Comparison of ENCODE assay signal across 20 cellular contexts in the genomic region with DNA sequence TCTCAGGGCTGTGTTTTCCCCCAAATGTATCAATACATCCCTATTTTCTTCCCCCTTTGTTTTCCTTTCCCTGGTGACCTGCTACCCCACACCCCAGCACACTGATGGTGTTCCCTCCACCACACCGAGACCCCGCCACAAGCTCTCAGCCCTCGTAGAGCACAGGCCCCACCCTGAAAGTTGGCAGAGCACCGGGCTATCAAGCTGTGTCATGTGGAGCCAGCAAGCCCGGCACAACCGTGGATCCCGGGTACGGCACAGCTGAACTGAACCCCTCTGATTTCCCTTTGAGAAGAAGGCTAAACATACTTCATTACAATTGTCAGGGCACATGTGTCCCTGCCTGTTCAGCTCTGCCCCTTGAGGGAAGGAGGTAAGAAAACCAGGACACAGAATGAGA.
DNase-seq lines count a peak whose midpoint lies in the region; ATAC-seq and TF ChIP-seq lines count a peak whose summit lies in the region.
"Had no signal": no experiment of that assay in that cellular context is flagged by ENCODE, and none has a peak within 500 bp of the region (broad histone marks: within the 10 kb centered on the region; RNA-seq: fewer than 3 reads in every experiment).

No MANE protein-coding gene starts in this region.

- no peaks in the 10 kb centered on the region for H3K9me3 ChIP-seq in subcutaneous abdominal adipose tissue (ENCODE audit: control insufficient read depth in 5 of 5, low read length in 5 of 5)

- no peak for DNase-seq in activated T-cell treated with anti-CD3 and anti-CD28 coated beads, Interleukin-2, amount 50 U/mL, for 72 hours
- no peak for DNase-seq in activated T-cell treated with anti-CD3 and anti-CD28 coated beads for 4 hours
- DNase-seq in caudate nucleus (lab: John Stamatoyannopoulos, UW) = no peak
- DNase-seq in neural crest cell (ENCODE audit: low read depth, low spot score) = no peak
- DNase-seq in activated CD4-positive, CD25-positive, alpha-beta regulatory T cell (lab: John Stamatoyannopoulos, UW) = no peak
- DNase-seq: 8988T; activated CD4-positive, alpha-beta T cell treated with anti-CD3 and anti-CD28 coated beads for 36 hours; activated effector memory CD4-positive, alpha-beta T cell treated with anti-CD3 and anti-CD28 coated beads, Interleukin-2, amount 50 U/mL, for 16 hours; Calu3; mesendoderm; naive thymus-derived CD8-positive, alpha-beta T cell; NCI-H774; PC-3; SHP77 treated with DMSO at 0.1 percent for 48 hours; stimulated activated CD4-positive, alpha-beta T cell treated with anti-CD3 and anti-CD28 coated beads, Interleukin-4, amount 100 ng/mL, for 1 hour had no signal

- peaks cover 16% of the 10 kb centered on the region for H3K4me1 Mint-ChIP-seq in activated T-cell treated with anti-CD3 and anti-CD28 coated beads, Interleukin-2, amount 50 U/mL, for 72 hours (ENCODE audit: low read depth)
- H3K4me1 Mint-ChIP-seq in neural crest cell = peaks cover 83% of the 10 kb centered on the region

- no peaks in the 10 kb centered on the region for H3K27me3 ChIP-seq in subcutaneous abdominal adipose tissue (ENCODE audit: control insufficient read depth in 5 of 5, insufficient read depth in 4 of 5, low read length in 5 of 5)
- H3K27me3 ChIP-seq: cardiac muscle cell had no signal

- H3K9me3 Mint-ChIP-seq in activated T-cell treated with anti-CD3 and anti-CD28 coated beads, Interleukin-2, amount 50 U/mL, for 72 hours = no peaks in the 10 kb centered on the region
- H3K9me3 Mint-ChIP-seq in neural crest cell = no peaks in the 10 kb centered on the region
- H3K9me3 Mint-ChIP-seq: naive thymus-derived CD8-positive, alpha-beta T cell had no signal

- no peaks in the 10 kb centered on the region for H3K27me3 Mint-ChIP-seq in activated T-cell treated with anti-CD3 and anti-CD28 coated beads, Interleukin-2, amount 50 U/mL, for 72 hours (ENCODE audit: low read depth)
- no peaks in the 10 kb centered on the region for H3K27me3 Mint-ChIP-seq in neural crest cell (ENCODE audit: low read depth)
- H3K27me3 Mint-ChIP-seq: activated CD4-positive, alpha-beta T cell treated with anti-CD3 and anti-CD28 coated beads for 36 hours; naive thymus-derived CD8-positive, alpha-beta T cell; progenitor cell of endocrine pancreas had no signal

- peak overlapping the region; percentile 58 for H3K27ac Mint-ChIP-seq in activated T-cell treated with anti-CD3 and anti-CD28 coated beads, Interleukin-2, amount 50 U/mL, for 72 hours
- H3K27ac Mint-ChIP-seq in neural crest cell (ENCODE audit: unreplicated experiment) = peak overlapping the region; percentile 70
- H3K27ac Mint-ChIP-seq: activated CD4-positive, alpha-beta T cell treated with anti-CD3 and anti-CD28 coated beads for 36 hours; naive thymus-derived CD8-positive, alpha-beta T cell; progenitor cell of endocrine pancreas had no signal

- no peak for TF ChIP-seq CTCF in neural crest cell (conservative IDR thresholded peaks at IDR 0.05)

- peaks cover 14 to 49% (median 33%) of the 10 kb centered on the region in 5 donors for H3K4me1 ChIP-seq in subcutaneous abdominal adipose tissue (ENCODE audit: control insufficient read depth in 5 of 5, insufficient read depth in 5 of 5, low read length in 5 of 5)

- ATAC-seq in activated T-cell treated with anti-CD3 and anti-CD28 coated beads, Interleukin-2, amount 50 U/mL, for 72 hours (replicated peaks in 1 of 2) = no peak
- ATAC-seq in GM18870 (IDR thresholded peaks at IDR 0.05; ENCODE audit: unreplicated experiment) (no peak), HG03045 (IDR thresholded peaks at IDR 0.05; ENCODE audit: unreplicated experiment) (no peak)
- ATAC-seq: activated CD4-positive, alpha-beta T cell treated with anti-CD3 and anti-CD28 coated beads for 36 hours; naive thymus-derived CD8-positive, alpha-beta T cell; PC-3 had no signal

- H3K4me3 ChIP-seq in subcutaneous abdominal adipose tissue (ENCODE audit: low read depth in 1 of 5, low read length in 5 of 5) = no peak overlapping the region
- H3K4me3 ChIP-seq: cardiac muscle cell had no signal

- peaks cover 0 to 3% (median 0%) of the 10 kb centered on the region in 5 donors for H3K36me3 ChIP-seq in subcutaneous abdominal adipose tissue (ENCODE audit: control insufficient read depth in 5 of 5, insufficient read depth in 5 of 5, low read length in 5 of 5)
- H3K36me3 ChIP-seq: cardiac muscle cell had no signal

- H3K36me3 Mint-ChIP-seq in activated T-cell treated with anti-CD3 and anti-CD28 coated beads, Interleukin-2, amount 50 U/mL, for 72 hours (ENCODE audit: insufficient read depth in 2 of 2) = no peaks in the 10 kb centered on the region
- H3K36me3 Mint-ChIP-seq in neural crest cell (ENCODE audit: low read depth) = peaks cover 30% of the 10 kb centered on the region
- H3K36me3 Mint-ChIP-seq: naive thymus-derived CD8-positive, alpha-beta T cell had no signal

- H3K27ac ChIP-seq in caudate nucleus (ENCODE audit: low read depth, low read length) (peak overlapping the region; percentile 5), subcutaneous abdominal adipose tissue (ENCODE audit: low read depth, low read length) (peak overlapping the region; percentile 70)
- H3K27ac ChIP-seq: cardiac muscle cell had no signal

- no peak overlapping the region for H3K9ac ChIP-seq in subcutaneous abdominal adipose tissue (ENCODE audit: low read length in 5 of 5)

- H3K4me3 Mint-ChIP-seq in activated T-cell treated with anti-CD3 and anti-CD28 coated beads, Interleukin-2, amount 50 U/mL, for 72 hours = no peak overlapping the region
- H3K4me3 Mint-ChIP-seq in neural crest cell = peak overlapping the region; percentile 11
- H3K4me3 Mint-ChIP-seq: activated CD4-positive, alpha-beta T cell treated with anti-CD3 and anti-CD28 coated beads for 36 hours; naive thymus-derived CD8-positive, alpha-beta T cell had no signal
